ENCODE assay signal across 19 cellular contexts in genomic region chr6:24052632-24053031, GRCh38.
"Had no signal": no experiment of that assay in that cellular context is flagged by ENCODE, and none has a peak within 500 bp of the region (broad histone marks: within the 10 kb centered on the region; RNA-seq: fewer than 3 reads in every experiment).

No MANE protein-coding gene starts in this region.

- H3K27me3 ChIP-seq: brain microvascular endothelial cell, foreskin keratinocyte, right atrium auricular region, thyroid gland had no signal

- H3K27ac ChIP-seq: brain microvascular endothelial cell, foreskin keratinocyte, right atrium auricular region, thyroid gland had no signal

- H3K9me3 ChIP-seq: right atrium auricular region, thyroid gland had no signal

- H3K27me3 Mint-ChIP-seq: activated CD4-positive, alpha-beta T cell treated with anti-CD3 and anti-CD28 coated beads, Interleukin-2, amount 10 ng/mL, durations not matched to agents 24 days and 14 days had no signal

- ATAC-seq: activated CD8-positive, alpha-beta T cell treated with anti-CD3 and anti-CD28 coated beads, Interleukin-2, amount 10 ng/mL, durations not matched to agents 7 days and 5 days; foreskin keratinocyte had no signal

- DNase-seq: activated CD4-positive, alpha-beta T cell treated with anti-CD3 and anti-CD28 coated beads, Interleukin-2, amount 10 ng/mL, durations not matched to agents 24 days and 14 days; activated CD8-positive, alpha-beta T cell treated with anti-CD3 and anti-CD28 coated beads, Interleukin-2, amount 10 ng/mL, durations not matched to agents 7 days and 5 days; activated gamma-delta T cell treated with Interleukin-2 at 50 U/mL for 16 hours; amniotic stem cell; brain microvascular endothelial cell; cortex of kidney; effector CD8-positive, alpha-beta T cell; foreskin keratinocyte; head of caudate nucleus; left cardiac atrium; naive B cell; stimulated activated CD4-positive, alpha-beta T cell treated with anti-CD3 and anti-CD28 coated beads, Interleukin-4, amount 100 ng/mL, for 4 hours; thyroid gland had no signal

- H3K27ac Mint-ChIP-seq: activated CD4-positive, alpha-beta T cell treated with anti-CD3 and anti-CD28 coated beads, Interleukin-2, amount 10 ng/mL, durations not matched to agents 24 days and 14 days; activated CD8-positive, alpha-beta T cell treated with anti-CD3 and anti-CD28 coated beads, Interleukin-2, amount 10 ng/mL, durations not matched to agents 7 days and 5 days; activated naive CD8-positive, alpha-beta T cell; naive B cell; WTC11 had no signal

- FAIRE-seq: TTC549 had no signal

- H3K4me1 ChIP-seq: foreskin keratinocyte, right atrium auricular region, thyroid gland had no signal

- H3K4me3 Mint-ChIP-seq: activated CD4-positive, alpha-beta T cell treated with anti-CD3 and anti-CD28 coated beads, Interleukin-2, amount 10 ng/mL, durations not matched to agents 24 days and 14 days; activated CD8-positive, alpha-beta T cell treated with anti-CD3 and anti-CD28 coated beads, Interleukin-2, amount 10 ng/mL, durations not matched to agents 7 days and 5 days; activated naive CD8-positive, alpha-beta T cell; naive B cell; WTC11 had no signal

- H3K9me3 Mint-ChIP-seq: activated CD4-positive, alpha-beta T cell treated with anti-CD3 and anti-CD28 coated beads, Interleukin-2, amount 10 ng/mL, durations not matched to agents 24 days and 14 days; WTC11 had no signal

- H3K4me1 Mint-ChIP-seq: activated CD4-positive, alpha-beta T cell treated with anti-CD3 and anti-CD28 coated beads, Interleukin-2, amount 10 ng/mL, durations not matched to agents 24 days and 14 days; naive B cell; WTC11 had no signal

- H3K36me3 Mint-ChIP-seq: activated naive CD8-positive, alpha-beta T cell; naive B cell; WTC11 had no signal

- H3K4me2 ChIP-seq: smooth muscle cell had no signal

- H3K4me3 ChIP-seq: lung, right atrium auricular region, smooth muscle cell, thyroid gland had no signal

- H3K36me3 ChIP-seq: brain microvascular endothelial cell, right atrium auricular region, thyroid gland had no signal
